In genomic region chr12:5435161-5435560, GRCh38 we compare ENCODE assay signal across 1 cellular context.
TF ChIP-seq lines count a peak whose summit lies in the region.

No MANE protein-coding gene starts in this region.

TF ChIP-seq in H1, 55 proteins besides CTCF, POLR2A, EP300 and RAD21:
- no peak for TF ChIP-seq SUZ12 (IDR thresholded peaks at IDR 0.05; ENCODE audit: low read length)
- no peak for TF ChIP-seq KDM4A (IDR thresholded peaks at IDR 0.05; ENCODE audit: low read depth, low read length, severe bottlenecking)
- TF ChIP-seq SRF (IDR thresholded peaks at IDR 0.05; ENCODE audit: low read depth, low read length), result no peak
- TF ChIP-seq KDM1A (IDR thresholded peaks at IDR 0.05; ENCODE audit: borderline replicate concordance, low read length), result no peak
- TF ChIP-seq TAF7 (optimal IDR thresholded peaks at IDR 0.05; ENCODE audit: borderline replicate concordance, low read depth, low read length), result no peak
- TF ChIP-seq CTBP2 (IDR thresholded peaks at IDR 0.05; ENCODE audit: borderline replicate concordance, insufficient read depth, insufficient read length, low read length), result no peak
- no peak for TF ChIP-seq ATF3 (IDR thresholded peaks at IDR 0.05; ENCODE audit: insufficient read depth, low read depth, low read length)
- TF ChIP-seq POLR2AphosphoS5 (IDR thresholded peaks at IDR 0.05; ENCODE audit: low read depth, low read length), result no peak
- no peak for TF ChIP-seq SP2 (IDR thresholded peaks at IDR 0.05; ENCODE audit: low read length)
